In genomic region chr13:58476176-58476575, GRCh38 we compare ENCODE assay signal across 14 cellular contexts.
DNase-seq lines count a peak whose midpoint lies in the region; ATAC-seq, FAIRE-seq and TF ChIP-seq lines count a peak whose summit lies in the region.
"Had no signal": no experiment of that assay in that cellular context is flagged by ENCODE, and none has a peak within 500 bp of the region (broad histone marks: within the 10 kb centered on the region; RNA-seq: fewer than 3 reads in every experiment).

No MANE protein-coding gene starts in this region.

- ATAC-seq in HG03039 (IDR thresholded peaks at IDR 0.05; ENCODE audit: unreplicated experiment) = no peak
- no peak for ATAC-seq in GM21786 (IDR thresholded peaks at IDR 0.05; ENCODE audit: unreplicated experiment)
- ATAC-seq: K562 had no signal

- no peaks in the 10 kb centered on the region for H3K36me3 ChIP-seq in HUES64 (ENCODE audit: insufficient read depth, low read length)
- H3K36me3 ChIP-seq in H1 (ENCODE audit: control insufficient read depth in 2 of 4, insufficient read depth in 4 of 4, low read length in 3 of 4) = no peaks in the 10 kb centered on the region
- no peaks in the 10 kb centered on the region for H3K36me3 ChIP-seq in mesendoderm (ENCODE audit: control insufficient read depth, insufficient read depth, low read length)
- H3K36me3 ChIP-seq: BLaER1 treated with 17β-estradiol and CSF1 and Interleukin-3, amounts not matched to agents 10 nM and 100 nM; HAP-1 had no signal

- peaks cover 18% of the 10 kb centered on the region; the same call in 1 of the 2 replicates for H3K4me1 ChIP-seq in HUES64 (ENCODE audit: insufficient read depth, low read length)
- H3K4me1 ChIP-seq in H1 (replicated peaks in 1 of 4; ENCODE audit: control insufficient read depth in 3 of 4, insufficient read depth in 4 of 4, low read length in 3 of 4) = peaks cover 0 to 3% (median 2%) of the 10 kb centered on the region in 4 experiments; a peak in 4 of 7 replicates
- H3K4me1 ChIP-seq in mesendoderm (ENCODE audit: control insufficient read depth, low read depth, low read length) = no peaks in the 10 kb centered on the region
- H3K4me1 ChIP-seq: BLaER1 treated with 17β-estradiol and CSF1 and Interleukin-3, amounts not matched to agents 10 nM and 100 nM; HAP-1 had no signal

- no peak overlapping the region for H4K91ac ChIP-seq in H1 (replicated peaks; ENCODE audit: insufficient read length, low read length)

- H2BK5ac ChIP-seq in H1 (ENCODE audit: low read depth, low read length) (no peak overlapping the region), mesendoderm (ENCODE audit: low read length) (no peak overlapping the region)

- no peak overlapping the region for H3K4me3 ChIP-seq in HUES64 (ENCODE audit: low read length)
- H3K4me3 ChIP-seq in H1 (ENCODE audit: extremely low read depth in 1 of 4, insufficient read depth in 2 of 4, low read depth in 3 of 4, low read length in 4 of 4) = no peak overlapping the region; a peak in 1 of 8 replicates
- no peak overlapping the region for H3K4me3 ChIP-seq in mesendoderm (ENCODE audit: low read length)
- H3K4me3 ChIP-seq: BLaER1 treated with 17β-estradiol and CSF1 and Interleukin-3, amounts not matched to agents 10 nM and 100 nM; HAP-1; K562 had no signal

- no peak for TF ChIP-seq EP300 in H1 (IDR thresholded peaks at IDR 0.05; ENCODE audit: borderline replicate concordance in 1 of 2, low read depth in 2 of 2, low read length in 2 of 2)

- H4K5ac ChIP-seq in H1 (ENCODE audit: insufficient read length, low read depth, low read length) (no peak overlapping the region), mesendoderm (ENCODE audit: low read length) (no peak overlapping the region)

- CTCF ChIA-PET in H1 (lab: Charles Lee; ENCODE audit: partially characterized antibody) = no interaction called here

- H3K27ac ChIP-seq in HUES64 (ENCODE audit: low read depth, low read length) (0 out of 2 replicates have a peak overlapping the region, but pooled peaks have one; percentile 4), H1 (ENCODE audit: low read depth, low read length) (no peak overlapping the region), mesendoderm (ENCODE audit: low read depth, low read length) (no peak overlapping the region)
- H3K27ac ChIP-seq: 22Rv1; BLaER1 treated with 17β-estradiol and CSF1 and Interleukin-3, amounts not matched to agents 10 nM and 100 nM had no signal

- 43% methylated on average over 3 of the region's 3 CpGs for WGBS in HUES64
- 32% methylated on average over 3 of the region's 3 CpGs; no CpG with 5 or more reads in 1 of the 2 experiments for WGBS in H1 (ENCODE audit: extremely low coverage in 1 of 2, insufficient coverage in 1 of 2, insufficient read length in 1 of 2, insufficient replicate concordance in 2 of 2, low coverage in 1 of 2, low lambda C conversion rate in 2 of 2, missing lambda C conversion rate in 1 of 2), 2 experiments
- WGBS in mesendoderm (ENCODE audit: extremely low coverage, insufficient coverage, low lambda C conversion rate) = no CpG with 5 or more reads among the region's 3 CpGs

- H3K9ac ChIP-seq in HUES64 (ENCODE audit: low read depth, low read length) (no peak overlapping the region), H1 (replicated peaks in 1 of 4; ENCODE audit: extremely low read depth in 1 of 4, low read depth in 3 of 4, low read length in 3 of 4) (no peak overlapping the region; a peak in 1 of 7 replicates), mesendoderm (ENCODE audit: low read length) (no peak overlapping the region)
- H3K9ac ChIP-seq: BLaER1 treated with 17β-estradiol and CSF1 and Interleukin-3, amounts not matched to agents 10 nM and 100 nM had no signal

- no peak overlapping the region for H3K4ac ChIP-seq in H1 (replicated peaks; ENCODE audit: insufficient read length, low read depth, low read length)
- H3K4ac ChIP-seq in mesendoderm (ENCODE audit: low read depth, low read length) = no peak overlapping the region

- FAIRE-seq in H1 (lab: Jason Lieb, UNC) = peak; percentile 55
- FAIRE-seq: K562 had no signal

- TF ChIP-seq RAD21 in H1 (IDR thresholded peaks at IDR 0.05 in 1 of 2, conservative IDR thresholded peaks at IDR 0.05 in 1 of 2; ENCODE audit: low read depth in 2 of 2, low read length in 2 of 2) = peak; percentile 8 to 29; a peak in 2 of 4 replicates

- no peak overlapping the region for H2BK20ac ChIP-seq in H1 (ENCODE audit: low read length)

- no peak overlapping the region for H2BK12ac ChIP-seq in H1 (ENCODE audit: low read depth, low read length)

- H4K20me1 ChIP-seq in H1 (replicated peaks in 1 of 2; ENCODE audit: control insufficient read depth in 1 of 2, insufficient read depth in 2 of 2, low read length in 2 of 2) = no peaks in the 10 kb centered on the region
- H4K20me1 ChIP-seq: BLaER1 treated with 17β-estradiol and CSF1 and Interleukin-3, amounts not matched to agents 10 nM and 100 nM had no signal

- POLR2A ChIA-PET in H1 (lab: Charles Lee; ENCODE audit: partially characterized antibody) = no interaction called here

- H3K79me2 ChIP-seq in H1 (ENCODE audit: control insufficient read depth in 1 of 2, insufficient read depth in 2 of 2, low read length in 2 of 2) = no peaks in the 10 kb centered on the region
- no peaks in the 10 kb centered on the region for H3K79me2 ChIP-seq in mesendoderm (ENCODE audit: control insufficient read depth, insufficient read depth, low read length)

- H3K4me2 ChIP-seq in H1 (ENCODE audit: insufficient read depth in 1 of 2, low read depth in 2 of 2, low read length in 2 of 2) = peak overlapping the region; percentile 2 to 4; a peak in 1 of 4 replicates
- no peak overlapping the region for H3K4me2 ChIP-seq in mesendoderm (ENCODE audit: low read length)
- H3K4me2 ChIP-seq: BLaER1 treated with 17β-estradiol and CSF1 and Interleukin-3, amounts not matched to agents 10 nM and 100 nM had no signal

- H2AK5ac ChIP-seq in H1 (ENCODE audit: low read depth, low read length) (no peak overlapping the region), mesendoderm (ENCODE audit: low read length) (no peak overlapping the region)

- H4K8ac ChIP-seq in H1 (ENCODE audit: extremely low read depth, insufficient read depth, low read length) (no peak overlapping the region), mesendoderm (ENCODE audit: low read depth, low read length) (no peak overlapping the region)

- H2BK15ac ChIP-seq in H1 (ENCODE audit: low read length) = no peak overlapping the region
- no peak overlapping the region for H2BK15ac ChIP-seq in mesendoderm (replicated peaks; ENCODE audit: low read depth)

- H3K9me3 ChIP-seq in HUES64 (ENCODE audit: insufficient read depth, low read depth, low read length) = no peaks in the 10 kb centered on the region
- no peaks in the 10 kb centered on the region for H3K9me3 ChIP-seq in H1 (ENCODE audit: insufficient read depth in 2 of 2, low read depth in 1 of 2, low read length in 1 of 2)
- H3K9me3 ChIP-seq: HAP-1 had no signal

- TF ChIP-seq POLR2A in H1 (IDR thresholded peaks at IDR 0.05; ENCODE audit: control extremely low read depth in 1 of 2, low read depth in 2 of 2, low read length in 2 of 2) = no peak

- DNase-seq in NCI-H1092 treated with DMSO at 0.1 percent for 48 hours (lab: John Stamatoyannopoulos, UW) (peak; percentile 67), NCI-H1092 (lab: John Stamatoyannopoulos, UW) (no peak), H1 (ENCODE audit: low read depth in 1 of 2, low spot score in 2 of 2) (peak in 1 of 2 experiments; percentile 5), mesendoderm (peak; percentile 92), superior temporal gyrus (ENCODE audit: extremely low spot score) (no peak)
- DNase-seq: NCI-H2029, NCI-H774 had no signal

- no peak for TF ChIP-seq CTCF in H1 (IDR thresholded peaks at IDR 0.05; ENCODE audit: control extremely low read depth in 1 of 3, insufficient read depth in 1 of 3, low read depth in 1 of 3, low read length in 3 of 3)

- H2AFZ ChIP-seq in H1 (ENCODE audit: low read length) = 0 out of 2 replicates have a peak overlapping the region, but pooled peaks have one; percentile 60

- no peaks in the 10 kb centered on the region for H3K27me3 ChIP-seq in HUES64 (ENCODE audit: insufficient read depth, low read length)
- no peaks in the 10 kb centered on the region for H3K27me3 ChIP-seq in H1 (replicated peaks in 1 of 4; ENCODE audit: control insufficient read depth in 3 of 4, extremely low read depth in 1 of 4, insufficient read depth in 3 of 4, low read length in 3 of 4)
- H3K27me3 ChIP-seq in mesendoderm (ENCODE audit: insufficient read depth, low read length, poor library complexity) = no peaks in the 10 kb centered on the region
- H3K27me3 ChIP-seq: BLaER1 treated with 17β-estradiol and CSF1 and Interleukin-3, amounts not matched to agents 10 nM and 100 nM had no signal

- H3K79me1 ChIP-seq in H1 (ENCODE audit: low read depth, low read length) (no peaks in the 10 kb centered on the region), mesendoderm (ENCODE audit: low read length) (no peaks in the 10 kb centered on the region)

- H3K14ac ChIP-seq in H1 (ENCODE audit: insufficient read length) = no peak overlapping the region

- H2BK120ac ChIP-seq in H1 (replicated peaks; ENCODE audit: low read depth, low read length) (no peak overlapping the region), mesendoderm (ENCODE audit: low read depth, low read length) (no peak overlapping the region)

- H3K23me2 ChIP-seq in H1 (ENCODE audit: low read depth, low read length) = no peaks in the 10 kb centered on the region

- H3K56ac ChIP-seq in H1 (replicated peaks; ENCODE audit: insufficient read length, low read depth, low read length) (no peak overlapping the region), mesendoderm (ENCODE audit: low read length) (no peak overlapping the region)

- H3K18ac ChIP-seq in H1 (ENCODE audit: extremely low read depth, low read length) = no peak overlapping the region
- H3K18ac ChIP-seq in mesendoderm (ENCODE audit: low read length) = no peak overlapping the region

- H3K23ac ChIP-seq in H1 (ENCODE audit: insufficient read length) (no peak overlapping the region), mesendoderm (ENCODE audit: low read length) (no peak overlapping the region)

TF ChIP-seq in H1, 55 proteins besides CTCF, POLR2A, EP300 and RAD21 (continues in another document):
- TF ChIP-seq, protein P1, sequence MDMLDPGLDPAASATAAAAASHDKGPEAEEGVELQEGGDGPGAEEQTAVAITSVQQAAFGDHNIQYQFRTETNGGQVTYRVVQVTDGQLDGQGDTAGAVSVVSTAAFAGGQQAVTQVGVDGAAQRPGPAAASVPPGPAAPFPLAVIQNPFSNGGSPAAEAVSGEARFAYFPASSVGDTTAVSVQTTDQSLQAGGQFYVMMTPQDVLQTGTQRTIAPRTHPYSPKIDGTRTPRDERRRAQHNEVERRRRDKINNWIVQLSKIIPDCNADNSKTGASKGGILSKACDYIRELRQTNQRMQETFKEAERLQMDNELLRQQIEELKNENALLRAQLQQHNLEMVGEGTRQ (IDR thresholded peaks at IDR 0.05; ENCODE audit: low read length) = no peak
- TF ChIP-seq CTBP2 (IDR thresholded peaks at IDR 0.05; ENCODE audit: borderline replicate concordance, insufficient read depth, insufficient read length, low read length) = no peak

Comparison
In these comparisons a context has a peak if more than half of its experiments do, and no peak if none do; other contexts are left out.
1. DNase-seq: peak in NCI-H1092 treated with DMSO at 0.1 percent for 48 hours (single experiment) and mesendoderm (single experiment); none in NCI-H1092 (single experiment) and superior temporal gyrus (single experiment).